1 cellular context compared by ENCODE assay signal in the genomic region with DNA sequence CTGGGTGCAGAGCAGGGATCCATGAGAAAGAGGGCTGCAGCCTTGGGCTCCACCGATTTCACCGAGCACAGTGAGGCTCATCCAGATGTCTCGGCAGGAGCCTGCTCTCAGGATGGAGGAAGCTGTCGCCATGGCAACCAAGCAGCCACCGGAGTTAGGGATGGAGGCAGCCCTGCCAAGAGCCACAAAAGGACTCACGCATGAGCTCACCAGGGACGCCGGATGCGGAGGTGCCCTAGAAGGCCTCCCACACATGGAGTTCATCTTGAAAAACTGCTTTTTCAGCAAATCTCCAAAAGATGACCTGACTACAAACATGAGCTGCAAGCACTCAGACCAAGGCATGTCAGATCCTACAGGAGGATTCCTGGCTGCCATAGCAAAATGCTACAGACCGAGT.
TF ChIP-seq lines count a peak whose summit lies in the region.

No MANE protein-coding gene starts in this region.

TF ChIP-seq in WTC11, 78 proteins besides CTCF, POLR2A, EP300 and RAD21 (continued from another document):
- TF ChIP-seq, protein P1, sequence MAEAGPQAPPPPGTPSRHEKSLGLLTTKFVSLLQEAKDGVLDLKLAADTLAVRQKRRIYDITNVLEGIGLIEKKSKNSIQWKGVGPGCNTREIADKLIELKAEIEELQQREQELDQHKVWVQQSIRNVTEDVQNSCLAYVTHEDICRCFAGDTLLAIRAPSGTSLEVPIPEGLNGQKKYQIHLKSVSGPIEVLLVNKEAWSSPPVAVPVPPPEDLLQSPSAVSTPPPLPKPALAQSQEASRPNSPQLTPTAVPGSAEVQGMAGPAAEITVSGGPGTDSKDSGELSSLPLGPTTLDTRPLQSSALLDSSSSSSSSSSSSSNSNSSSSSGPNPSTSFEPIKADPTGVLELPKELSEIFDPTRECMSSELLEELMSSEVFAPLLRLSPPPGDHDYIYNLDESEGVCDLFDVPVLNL (CRISPR knock-in tag; IDR thresholded peaks at IDR 0.05; ENCODE audit: borderline replicate concordance, low read depth), result no peak
- no peak for TF ChIP-seq MYBL2 (CRISPR knock-in tag; IDR thresholded peaks at IDR 0.05)
TF ChIP-seq in WTC11: peak in this region for 0.
